20 cellular contexts compared by ENCODE assay signal in genomic region chr4:103354006-103354405, GRCh38.
"Had no signal": no experiment of that assay in that cellular context is flagged by ENCODE, and none has a peak within 500 bp of the region (broad histone marks: within the 10 kb centered on the region; RNA-seq: fewer than 3 reads in every experiment).

No MANE protein-coding gene starts in this region.

- H3K4me3 Mint-ChIP-seq: dendritic cell treated with granulocyte-macrophage colony-stimulating factor and Interleukin-4, amounts not matched to agents 40 ng/mL and 50 ng/mL, for 4 days; effector memory CD8-positive, alpha-beta T cell; endodermal cell; mesothelial cell of epicardium; naive B cell had no signal

- DNase-seq: colonic mucosa; cortex of kidney; effector CD8-positive, alpha-beta T cell; effector memory CD8-positive, alpha-beta T cell; endodermal cell; foreskin keratinocyte; gastrocnemius medialis; glutamatergic neuron; head of caudate nucleus; heart right ventricle; hippocampal formation; left cardiac atrium; left lung; left ventricle myocardium superior; lower lobe of right lung; mesenchymal stem cell; mucosa of descending colon; naive B cell had no signal

- H3K27me3 Mint-ChIP-seq: dendritic cell treated with granulocyte-macrophage colony-stimulating factor and Interleukin-4, amounts not matched to agents 40 ng/mL and 50 ng/mL, for 4 days; effector memory CD8-positive, alpha-beta T cell; naive B cell had no signal

- H3K27ac Mint-ChIP-seq: dendritic cell treated with granulocyte-macrophage colony-stimulating factor and Interleukin-4, amounts not matched to agents 40 ng/mL and 50 ng/mL, for 4 days; effector memory CD8-positive, alpha-beta T cell; endodermal cell; mesothelial cell of epicardium; naive B cell had no signal

- H3K4me1 Mint-ChIP-seq: endodermal cell, mesothelial cell of epicardium, naive B cell had no signal

- ATAC-seq: effector memory CD8-positive, alpha-beta T cell; foreskin keratinocyte; gastrocnemius medialis; heart right ventricle; left cardiac atrium; left lung; left ventricle myocardium superior; lower lobe of right lung; mucosa of descending colon had no signal
